In genomic region chr9:10238087-10238486, GRCh38 we compare ENCODE assay signal across 18 cellular contexts.
"Had no signal": no experiment of that assay in that cellular context is flagged by ENCODE, and none has a peak within 500 bp of the region (broad histone marks: within the 10 kb centered on the region; RNA-seq: fewer than 3 reads in every experiment).

No MANE protein-coding gene starts in this region.

- H3K9me3 Mint-ChIP-seq: stimulated activated naive B cell treated with anti-CD40 and anti-IgM and Interleukin-4, amounts not matched to agents 10 μg/mL and 1 μg/mL and 100 μg/mL, for 72 hours; stimulated activated naive CD8-positive, alpha-beta T cell treated with anti-CD3 and anti-CD28 coated beads, Interleukin-15, amount 100 ng/mL, for 72 hours had no signal

- H3K27ac Mint-ChIP-seq: naive thymus-derived CD4-positive, alpha-beta T cell; nephron progenitor cell; stimulated activated naive B cell treated with anti-CD40 and anti-IgM and Interleukin-4, amounts not matched to agents 10 μg/mL and 1 μg/mL and 100 μg/mL, for 72 hours; stimulated activated naive CD8-positive, alpha-beta T cell treated with anti-CD3 and anti-CD28 coated beads, Interleukin-15, amount 100 ng/mL, for 72 hours had no signal

- H3K9me3 ChIP-seq: heart right ventricle, neutrophil, sigmoid colon, thoracic aorta had no signal

- H3K36me3 ChIP-seq: heart right ventricle, neutrophil, sigmoid colon, thoracic aorta had no signal

- H3K27ac ChIP-seq: coronary artery, heart right ventricle, neutrophil, sigmoid colon, skin epidermis, thoracic aorta had no signal

- H3K27me3 ChIP-seq: heart right ventricle, neutrophil, sigmoid colon had no signal

- H3K4me3 ChIP-seq: coronary artery, heart right ventricle, sigmoid colon, skin epidermis, thoracic aorta had no signal

- H3K4me1 ChIP-seq: heart right ventricle, sigmoid colon had no signal

- H3K36me3 Mint-ChIP-seq: naive thymus-derived CD4-positive, alpha-beta T cell; stimulated activated naive B cell treated with anti-CD40 and anti-IgM and Interleukin-4, amounts not matched to agents 10 μg/mL and 1 μg/mL and 100 μg/mL, for 72 hours had no signal

- H3K4me3 Mint-ChIP-seq: naive thymus-derived CD4-positive, alpha-beta T cell; nephron progenitor cell; stimulated activated naive B cell treated with anti-CD40 and anti-IgM and Interleukin-4, amounts not matched to agents 10 μg/mL and 1 μg/mL and 100 μg/mL, for 72 hours; stimulated activated naive CD8-positive, alpha-beta T cell treated with anti-CD3 and anti-CD28 coated beads, Interleukin-15, amount 100 ng/mL, for 72 hours had no signal

- H3K27me3 Mint-ChIP-seq: naive thymus-derived CD4-positive, alpha-beta T cell; stimulated activated naive B cell treated with anti-CD40 and anti-IgM and Interleukin-4, amounts not matched to agents 10 μg/mL and 1 μg/mL and 100 μg/mL, for 72 hours; stimulated activated naive CD8-positive, alpha-beta T cell treated with anti-CD3 and anti-CD28 coated beads, Interleukin-15, amount 100 ng/mL, for 72 hours had no signal

- DNase-seq: effector CD4-positive, alpha-beta T cell; heart right ventricle; hypothalamus; left colon; naive thymus-derived CD4-positive, alpha-beta T cell; nephron progenitor cell; posterior cingulate gyrus; sigmoid colon; stimulated activated CD4-positive, alpha-beta T cell treated with anti-CD3 and anti-CD28 coated beads, Interleukin-2, amount 100 ng/mL, for 24 hours; stimulated activated CD4-positive, alpha-beta T cell treated with anti-CD3 and anti-CD28 coated beads, Interleukin-4, amount 100 ng/mL, for 4 hours; stimulated activated naive B cell treated with anti-CD40 and anti-IgM and Interleukin-4, amounts not matched to agents 10 μg/mL and 1 μg/mL and 100 μg/mL, for 72 hours; stimulated activated naive CD8-positive, alpha-beta T cell treated with anti-CD3 and anti-CD28 coated beads, Interleukin-15, amount 100 ng/mL, for 72 hours; substantia nigra; trophoblast cell had no signal

- H3K4me1 Mint-ChIP-seq: naive thymus-derived CD4-positive, alpha-beta T cell; nephron progenitor cell; stimulated activated naive B cell treated with anti-CD40 and anti-IgM and Interleukin-4, amounts not matched to agents 10 μg/mL and 1 μg/mL and 100 μg/mL, for 72 hours; stimulated activated naive CD8-positive, alpha-beta T cell treated with anti-CD3 and anti-CD28 coated beads, Interleukin-15, amount 100 ng/mL, for 72 hours had no signal
